In the genomic region with DNA sequence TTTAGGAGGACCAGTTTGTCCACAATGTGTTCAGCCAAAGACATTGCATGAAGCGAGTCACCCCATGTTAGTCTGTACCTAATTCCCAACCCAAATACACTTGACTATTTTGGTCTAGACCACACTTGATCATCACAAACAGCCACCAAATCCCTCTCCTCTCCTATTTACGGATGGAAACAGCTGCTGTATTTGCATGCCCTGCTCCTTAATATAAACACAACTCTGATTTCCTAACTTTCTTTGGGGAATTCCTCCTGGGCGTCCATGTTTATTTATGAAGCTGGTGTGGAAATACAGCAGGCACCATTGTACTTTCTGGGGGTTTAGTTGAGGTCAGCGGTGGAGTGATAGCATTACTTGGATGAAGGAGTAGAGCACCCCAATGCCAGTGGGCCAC, we compare ENCODE assay signal across 31 cellular contexts.
A peak's percentile ranks its signal among the peaks of the same experiment; 100 is the strongest.
DNase-seq lines count a peak whose midpoint lies in the region; ATAC-seq and TF ChIP-seq lines count a peak whose summit lies in the region.
"Had no signal": no experiment of that assay in that cellular context is flagged by ENCODE, and none has a peak within 500 bp of the region (broad histone marks: within the 10 kb centered on the region; RNA-seq: fewer than 3 reads in every experiment).

No MANE protein-coding gene starts in this region.

- ATAC-seq in HG03025 (IDR thresholded peaks at IDR 0.05; ENCODE audit: low FRiP score, unreplicated experiment) (no peak), HG02623 (IDR thresholded peaks at IDR 0.05; ENCODE audit: unreplicated experiment) (no peak)
- ATAC-seq: activated naive CD4-positive, alpha-beta T cell treated with anti-CD3 and anti-CD28 coated beads, Interleukin-2, amount 50 U/mL, for 72 hours; left lung; right cardiac atrium; T-cell had no signal

- peak overlapping the region; percentile 10 for H4K5ac ChIP-seq in mesendoderm (ENCODE audit: low read length)

- DNase-seq in AG09319 (ENCODE audit: extremely low read depth, low read depth) (peak; percentile 19), LHCN-M2 (ENCODE audit: low read depth) (peak; percentile 33), amniotic epithelial cell (ENCODE audit: low read depth) (peak; percentile 82), mesendoderm (peak; percentile 26), NCI-H524 (lab: John Stamatoyannopoulos, UW) (no peak), SHP77 (lab: John Stamatoyannopoulos, UW) (no peak)
- DNase-seq: activated CD4-positive, alpha-beta T cell treated with anti-CD3 and anti-CD28 coated beads for 48 hours; activated CD8-positive, alpha-beta memory T cell treated with anti-CD3 and anti-CD28 coated beads for 24 hours; activated effector memory CD4-positive, alpha-beta T cell treated with Interleukin-2 at 50 U/mL for 16 hours; activated T-cell treated with anti-CD3 and anti-CD28 coated beads for 4 hours; anterior cingulate cortex; CD4-positive, alpha-beta memory T cell; DMS153; effector CD8-positive, alpha-beta T cell; left lung; MG63; NCI-H2029; NCI-H2227 treated with DMSO at 0.1 percent for 48 hours; posterior cingulate gyrus; right cardiac atrium; stimulated activated CD4-positive, alpha-beta T cell treated with anti-CD3 and anti-CD28 coated beads, Interleukin-2, amount 100 ng/mL, for 24 hours; stomach; T-cell had no signal

- no peaks in the 10 kb centered on the region for H3K36me3 ChIP-seq in mesendoderm (ENCODE audit: control insufficient read depth, insufficient read depth, low read length)
- H3K36me3 ChIP-seq: HAP-1, left lung, MG63, spleen, stomach, vagina had no signal

- H3K79me2 ChIP-seq in mesendoderm (ENCODE audit: control insufficient read depth, insufficient read depth, low read length) = no peaks in the 10 kb centered on the region

- H2BK15ac ChIP-seq in mesendoderm (replicated peaks; ENCODE audit: low read depth) = no peak overlapping the region

- H3K4ac ChIP-seq in mesendoderm (ENCODE audit: low read depth, low read length) = no peak overlapping the region

- H2BK120ac ChIP-seq in mesendoderm (ENCODE audit: low read depth, low read length) = no peak overlapping the region

- peak overlapping the region; percentile 59 for H3K56ac ChIP-seq in mesendoderm (ENCODE audit: low read length)

- H3K79me1 ChIP-seq in mesendoderm (ENCODE audit: low read length) = no peaks in the 10 kb centered on the region

- H3K27me3 ChIP-seq in mesendoderm (ENCODE audit: insufficient read depth, low read length, poor library complexity) = no peaks in the 10 kb centered on the region
- H3K27me3 ChIP-seq: left lung, MG63, vagina had no signal

- H3K4me1 ChIP-seq in mesendoderm (ENCODE audit: control insufficient read depth, low read depth, low read length) = peaks cover 19% of the 10 kb centered on the region
- H3K4me1 ChIP-seq: A549, HAP-1, left lung, stomach, vagina had no signal

- no peak overlapping the region for H4K8ac ChIP-seq in mesendoderm (ENCODE audit: low read depth, low read length)

- no CpG with 5 or more reads among the region's 4 CpGs for WGBS in mesendoderm (ENCODE audit: extremely low coverage, insufficient coverage, low lambda C conversion rate)

- peak overlapping the region; percentile 16 for H3K18ac ChIP-seq in mesendoderm (ENCODE audit: low read length)

- peak overlapping the region; percentile 26 for H2BK5ac ChIP-seq in mesendoderm (ENCODE audit: low read length)

- H3K4me2 ChIP-seq in mesendoderm (ENCODE audit: low read length) = no peak overlapping the region
- H3K4me2 ChIP-seq: A549 had no signal

- no peak for TF ChIP-seq CTCF in AG09319 (IDR thresholded peaks at IDR 0.05; ENCODE audit: low read depth, low read length)

- no peak overlapping the region for H3K9ac ChIP-seq in mesendoderm (ENCODE audit: low read length)

- H3K23ac ChIP-seq in mesendoderm (ENCODE audit: low read length) = no peak overlapping the region

- H2AK5ac ChIP-seq in mesendoderm (ENCODE audit: low read length) = no peak overlapping the region

- H3K4me3 ChIP-seq in mesendoderm (ENCODE audit: low read length) = no peak overlapping the region
- H3K4me3 ChIP-seq: A549, coronary artery, HAP-1, left lung, MG63, spleen, stomach, vagina had no signal

- H3K27ac ChIP-seq in mesendoderm (ENCODE audit: low read depth, low read length) = peak overlapping the region; percentile 37
- H3K27ac ChIP-seq: A549, coronary artery, left lung, spleen, stomach, vagina had no signal

Comparison
In these comparisons a context has a peak if more than half of its experiments do, and no peak if none do; other contexts are left out.
1. DNase-seq: peak in AG09319 (single experiment), LHCN-M2 (single experiment), amniotic epithelial cell (single experiment) and mesendoderm (single experiment); none in NCI-H524 (0 of 2) and SHP77 (0 of 2).